In the genomic region with DNA sequence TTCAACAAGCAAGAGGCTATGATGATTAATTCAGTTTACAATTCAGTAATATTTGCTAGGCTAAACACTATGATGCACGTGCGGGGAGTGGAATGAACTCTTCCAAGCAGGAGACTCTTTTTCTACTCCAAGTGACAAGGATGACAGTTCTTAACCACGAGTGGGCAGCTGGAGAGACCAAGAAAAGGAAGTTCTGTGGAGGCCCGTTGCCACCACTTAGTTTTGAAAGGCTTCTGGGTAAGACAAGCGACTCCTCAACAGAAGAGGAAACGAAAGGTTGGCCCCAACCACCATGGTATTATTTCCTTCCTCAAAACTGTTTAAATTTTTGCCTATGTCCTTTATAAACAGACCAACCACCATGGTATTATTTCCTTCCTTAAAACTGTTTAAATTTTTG, we compare ENCODE assay signal across 8 cellular contexts. TPM values are rescaled to one million over a fixed set of nuclear protein-coding genes. Genes with fewer than 3 reads are reported as not detected.
DNase-seq lines count a peak whose midpoint lies in the region; ATAC-seq, FAIRE-seq and TF ChIP-seq lines count a peak whose summit lies in the region.
"Had no signal": no experiment of that assay in that cellular context is flagged by ENCODE, and none has a peak within 500 bp of the region (broad histone marks: within the 10 kb centered on the region; RNA-seq: fewer than 3 reads in every experiment).

No MANE protein-coding gene starts in this region.

- no peaks in the 10 kb centered on the region for H3K9me3 Mint-ChIP-seq in astrocyte (ENCODE audit: unreplicated experiment)

- peak overlapping the region; percentile 38 for H3K27ac Mint-ChIP-seq in astrocyte (ENCODE audit: unreplicated experiment)

- peak overlapping the region; percentile 94 for H3K27ac ChIP-seq in Karpas-422 (ENCODE audit: low read length)
- no peak overlapping the region for H3K27ac ChIP-seq in astrocyte (ENCODE audit: low read depth, low read length)
- no peak overlapping the region for H3K27ac ChIP-seq in small intestine (ENCODE audit: low read depth in 1 of 2, low read length in 1 of 2)

- no peaks in the 10 kb centered on the region for H3K27me3 Mint-ChIP-seq in astrocyte (ENCODE audit: low read depth, unreplicated experiment)

- no peaks in the 10 kb centered on the region for H3K9me2 ChIP-seq in Karpas-422 (replicated peaks; ENCODE audit: insufficient read depth, low read length)

- DNase-seq in GM19239 (ENCODE audit: insufficient read length, low spot score), result no peak
- DNase-seq in Karpas-422, result peak; percentile 90
- no peak for DNase-seq in astrocyte (ENCODE audit: low read depth)
- DNase-seq in small intestine, result peak; percentile 25
- no peak for DNase-seq in NCI-H69 (lab: John Stamatoyannopoulos, UW)
- DNase-seq: IMR-90 had no signal

- H3K79me2 ChIP-seq in Karpas-422 (ENCODE audit: low read length) (peaks cover 74% of the 10 kb centered on the region), astrocyte (ENCODE audit: insufficient read depth, low read length) (peaks cover 76% of the 10 kb centered on the region)

- peak overlapping the region; percentile 92 for H3K9ac ChIP-seq in Karpas-422 (ENCODE audit: low read length)
- H3K9ac ChIP-seq in astrocyte (ENCODE audit: low read length), result no peak overlapping the region

- whole genome bisulfite sequencing in small intestine, 3 donors, result 43 to 65% (median 59%) methylated on average over 6 of the region's 6 CpGs

- no peaks in the 10 kb centered on the region for H3K27me3 ChIP-seq in Karpas-422 (ENCODE audit: low read length)
- H3K27me3 ChIP-seq in astrocyte (ENCODE audit: insufficient read depth, low read length), result no peaks in the 10 kb centered on the region
- no peaks in the 10 kb centered on the region for H3K27me3 ChIP-seq in small intestine (ENCODE audit: control insufficient read depth in 2 of 2, insufficient read depth in 2 of 2, low read length in 2 of 2)

- H2AFZ ChIP-seq in Karpas-422 (ENCODE audit: low read length) (no peak overlapping the region), astrocyte (ENCODE audit: low read depth, low read length) (no peak overlapping the region)

- no peaks in the 10 kb centered on the region for H3K9me3 ChIP-seq in Karpas-422 (ENCODE audit: low read length)
- no peaks in the 10 kb centered on the region for H3K9me3 ChIP-seq in astrocyte (ENCODE audit: insufficient read depth, low read depth, low read length)
- H3K9me3 ChIP-seq in small intestine (ENCODE audit: control insufficient read depth, low read depth), result no peaks in the 10 kb centered on the region

- ATAC-seq in HG03108 (IDR thresholded peaks at IDR 0.05; ENCODE audit: unreplicated experiment), result no peak
- no peak for ATAC-seq in HG03025 (IDR thresholded peaks at IDR 0.05; ENCODE audit: low FRiP score, unreplicated experiment)

- H3K4me1 ChIP-seq in Karpas-422 (ENCODE audit: low read length) (peaks cover 39% of the 10 kb centered on the region), astrocyte (ENCODE audit: insufficient read depth, low read length) (peaks cover 8% of the 10 kb centered on the region), small intestine (ENCODE audit: control insufficient read depth in 2 of 2, insufficient read depth in 1 of 2, low read depth in 1 of 2, low read length in 1 of 2) (peaks cover 2 to 13% of the 10 kb centered on the region in 2 donors)

- FAIRE-seq in GM19239 (lab: Jason Lieb, UNC) (peak; percentile 98), astrocyte (lab: Jason Lieb, UNC) (no peak), small intestine (lab: Jason Lieb, UNC) (no peak)

- H3K4me1 Mint-ChIP-seq in astrocyte (ENCODE audit: low read depth, unreplicated experiment), result peaks cover 21% of the 10 kb centered on the region

- no peak for TF ChIP-seq CTCF in astrocyte (IDR thresholded peaks at IDR 0.05; ENCODE audit: insufficient read depth, low read depth, low read length)

- peak overlapping the region; percentile 98 for H3K4me3 Mint-ChIP-seq in astrocyte (ENCODE audit: unreplicated experiment)

- H3K4me3 ChIP-seq in Karpas-422 (ENCODE audit: low read length) (peak overlapping the region; percentile 83), astrocyte (ENCODE audit: insufficient read depth, low read depth, low read length) (no peak overlapping the region), small intestine (ENCODE audit: low read depth in 1 of 2, low read length in 2 of 2) (no peak overlapping the region)

- H4K20me1 ChIP-seq in Karpas-422 (ENCODE audit: insufficient read depth, low read depth, low read length), result peaks cover 28% of the 10 kb centered on the region; the same call in 1 of the 2 replicates
- peaks cover 52% of the 10 kb centered on the region for H4K20me1 ChIP-seq in astrocyte (ENCODE audit: insufficient read depth, low read length)

- peak overlapping the region; percentile 95 for H3K4me2 ChIP-seq in Karpas-422 (ENCODE audit: low read depth, low read length, poor library complexity, severe bottlenecking)
- H3K4me2 ChIP-seq in astrocyte (ENCODE audit: low read length), result peak overlapping the region; percentile 91

- H3K36me3 ChIP-seq in Karpas-422 (ENCODE audit: insufficient read depth, low read length) (peaks cover 30% of the 10 kb centered on the region), astrocyte (ENCODE audit: insufficient read depth, low read length) (peaks cover 18% of the 10 kb centered on the region), small intestine (ENCODE audit: control insufficient read depth in 2 of 2, insufficient read depth in 2 of 2, low read length in 2 of 2) (peaks cover 5 to 9% of the 10 kb centered on the region in 2 donors)

- peaks cover 3% of the 10 kb centered on the region for H3K36me3 Mint-ChIP-seq in astrocyte (ENCODE audit: low read depth, unreplicated experiment)

RNA-seq across cellular contexts. Expression of a gene that starts 2.8 kb away (rescaled TPM):
- total RNA-seq in Karpas-422 (2014; rRNA removed; shearing (Covaris generic); ENCODE audit: low replicate concordance), result 56.7 and 86.3 TPM in 2 replicates
- total RNA-seq in astrocyte, result 29.8 and 36.0 TPM in 2 replicates
- 10 to 100 TPM; 16.2 to 23.6 (median 17.2) TPM for polyA plus RNA-seq in small intestine

RNA-seq across cellular contexts. Expression of a gene that starts 55.2 kb away (rescaled TPM):
- 18.3 and 22.6 TPM in 2 replicates for total RNA-seq in Karpas-422 (2014; rRNA removed; shearing (Covaris generic); ENCODE audit: low replicate concordance)
- 52.0 and 60.8 TPM in 2 replicates for total RNA-seq in astrocyte
- 10 to 100 TPM; 32.6 to 44.1 (median 34.0) TPM for polyA plus RNA-seq in small intestine

Comparison
In these comparisons a context has a peak if more than half of its experiments do, and no peak if none do; other contexts are left out.
1. DNase-seq: peak in Karpas-422 (single experiment) and small intestine (single experiment); none in GM19239 (single experiment), astrocyte (single experiment) and NCI-H69 (single experiment).